21 cellular contexts compared by ENCODE assay signal in genomic region chr17:40696651-40697072, GRCh38. TPM values are rescaled to one million over a fixed set of nuclear protein-coding genes. Genes with fewer than 3 reads are reported as not detected.
DNase-seq lines count a peak whose midpoint lies in the region; ATAC-seq, FAIRE-seq and TF ChIP-seq lines count a peak whose summit lies in the region.
"Had no signal": no experiment of that assay in that cellular context is flagged by ENCODE, and none has a peak within 500 bp of the region (broad histone marks: within the 10 kb centered on the region; RNA-seq: fewer than 3 reads in every experiment).

No MANE protein-coding gene starts in this region.

- dilution Hi-C loops in keratinocyte (cut with MboI; ENCODE audit: extremely low pct_ligation_motif_present, low sequenced_read_pairs): no loop called here

- no peak overlapping the region for H3K9ac ChIP-seq in keratinocyte (ENCODE audit: control insufficient read depth, extremely low read depth, insufficient read depth, low read length)

- H3K36me3 ChIP-seq in keratinocyte (ENCODE audit: control insufficient read depth in 2 of 2, extremely low read depth in 1 of 2, insufficient read depth in 2 of 2, low read length in 2 of 2) (no peaks in the 10 kb centered on the region), adrenal gland (replicated peaks in 1 of 2) (no peaks in the 10 kb centered on the region)
- H3K36me3 ChIP-seq: spleen had no signal

- H3K9me3 ChIP-seq in A549 (no peaks in the 10 kb centered on the region), keratinocyte (ENCODE audit: control insufficient read depth, low read depth, low read length) (no peaks in the 10 kb centered on the region), adrenal gland (replicated peaks in 1 of 3) (no peaks in the 10 kb centered on the region)
- H3K9me3 ChIP-seq: spleen had no signal

- peaks cover 24% of the 10 kb centered on the region for H3K4me1 ChIP-seq in A549
- peaks cover 11% of the 10 kb centered on the region for H3K4me1 ChIP-seq in keratinocyte (ENCODE audit: control insufficient read depth, extremely low read depth, insufficient read depth, low read length)
- no peaks in the 10 kb centered on the region for H3K4me1 ChIP-seq in adrenal gland (replicated peaks in 1 of 2)
- H3K4me1 ChIP-seq: spleen had no signal

- H3K27me3 ChIP-seq in keratinocyte (ENCODE audit: control insufficient read depth, extremely low read depth, insufficient read depth, low read length): no peaks in the 10 kb centered on the region
- peaks cover 10% of the 10 kb centered on the region for H3K27me3 ChIP-seq in adrenal gland

- 53% methylated on average over 3 of the region's 3 CpGs for WGBS in A549 (ENCODE audit: missing lambda C conversion rate)
- 62 to 70% (median 66%) methylated on average over 3 of the region's 3 CpGs for WGBS in adrenal gland, 4 donors

- POLR2A ChIA-PET in A549 (lab: Yijun Ruan, JAX): no interaction called here

- no peak for TF ChIP-seq EP300 in A549 (IDR thresholded peaks at IDR 0.05)

- TF ChIP-seq RAD21 in A549 (conservative IDR thresholded peaks at IDR 0.05 in 1 of 2, IDR thresholded peaks at IDR 0.05 in 1 of 2): no peak

- H2AFZ ChIP-seq in keratinocyte (ENCODE audit: control insufficient read depth, low read length): no peak overlapping the region

- TF ChIP-seq POLR2A in A549 (IDR thresholded peaks at IDR 0.05; ENCODE audit: low read length): no peak
- TF ChIP-seq POLR2A in adrenal gland (IDR thresholded peaks at IDR 0.05): no peak

- no peaks in the 10 kb centered on the region for H3K9me1 ChIP-seq in keratinocyte (ENCODE audit: control insufficient read depth, extremely low read depth, insufficient read depth, low read length)

- peak overlapping the region; percentile 54 for H3K4me2 ChIP-seq in A549
- H3K4me2 ChIP-seq in keratinocyte (ENCODE audit: control insufficient read depth, extremely low read depth, insufficient read depth, low read depth, low read length): peak overlapping the region; percentile 61

- CTCF ChIA-PET in A549 (lab: Yijun Ruan, JAX): interaction anchor here (1.6 to 2.8 kb wide), 3 partner anchors 12 to 81 kb away, joined by 6 to 11 read pairs (median 8); no protein-coding TSS in a partner anchor

- H3K79me2 ChIP-seq in keratinocyte (ENCODE audit: control insufficient read depth, insufficient read depth, low read length): no peaks in the 10 kb centered on the region

- TF ChIP-seq CTCF in A549 (IDR thresholded peaks at IDR 0.05): no peak
- TF ChIP-seq CTCF in keratinocyte (optimal IDR thresholded peaks at IDR 0.05 in 1 of 3, IDR thresholded peaks at IDR 0.05 in 1 of 3, conservative IDR thresholded peaks at IDR 0.05 in 1 of 3; ENCODE audit: extremely low read depth in 1 of 3, insufficient read depth in 2 of 3, low read length in 3 of 3): no peak
- TF ChIP-seq CTCF in adrenal gland (IDR thresholded peaks at IDR 0.05): no peak

- H3K27ac ChIP-seq in A549: peak overlapping the region; percentile 40 to 53; a peak in 5 of 6 replicates
- H3K27ac ChIP-seq in keratinocyte (ENCODE audit: control insufficient read depth, insufficient read depth, low read length): no peak overlapping the region
- H3K27ac ChIP-seq in adrenal gland: no peak overlapping the region
- H3K27ac ChIP-seq: dorsolateral prefrontal cortex, spleen had no signal

- peak; percentile 43 for FAIRE-seq in A549 (lab: Jason Lieb, UNC)
- peak; percentile 9 for FAIRE-seq in keratinocyte (lab: Jason Lieb, UNC)
- FAIRE-seq: H54 had no signal

- DNase-seq in A549 (ENCODE audit: low read depth in 1 of 2, low spot score in 1 of 2) (peak in 1 of 2 experiments; percentile 13), RPMI7951 (ENCODE audit: low read depth) (peak; percentile 73), keratinocyte (ENCODE audit: low read depth, low spot score) (no peak), globus pallidus (ENCODE audit: low spot score) (no peak), NOMO-1 (lab: John Stamatoyannopoulos, UW; ENCODE audit: unreplicated experiment in 2 of 2) (no peak), adrenal gland (no peak)
- DNase-seq: activated CD4-positive, alpha-beta memory T cell treated with anti-CD3 and anti-CD28 coated beads, Interleukin-2, amount 10 ng/mL, durations not matched to agents 7 days and 5 days; activated T-cell treated with anti-CD3 and anti-CD28 coated beads, Interleukin-2, amount 50 U/mL, for 48 hours; dorsolateral prefrontal cortex; GDM1; hypothalamus; NCI-H187; posterior cingulate gyrus; spleen; stimulated activated naive B cell treated with anti-CD40 and anti-IgM and Interleukin-4, amounts not matched to agents 10 μg/mL and 1 μg/mL and 100 μg/mL, for 72 hours had no signal

- intact Hi-C loops in adrenal gland (cut with DNase I): no loop called here

- no peaks in the 10 kb centered on the region for H4K20me1 ChIP-seq in keratinocyte (ENCODE audit: control insufficient read depth, extremely low read depth, insufficient read depth, low read length)

- no peak overlapping the region for H3K4me3 ChIP-seq in A549
- H3K4me3 ChIP-seq in keratinocyte (ENCODE audit: control insufficient read depth in 2 of 3, extremely low read depth in 1 of 3, insufficient read depth in 2 of 3, low read depth in 1 of 3, low read length in 3 of 3): no peak overlapping the region
- no peak overlapping the region for H3K4me3 ChIP-seq in adrenal gland
- H3K4me3 ChIP-seq: dorsolateral prefrontal cortex, spleen had no signal

- no peak for ATAC-seq in A549
- ATAC-seq: stimulated activated naive B cell treated with anti-CD40 and anti-IgM and Interleukin-4, amounts not matched to agents 10 μg/mL and 1 μg/mL and 100 μg/mL, for 72 hours had no signal

RNA-seq across cellular contexts. Expression of gene KRT24, which starts 6.9 kb away (rescaled TPM):
- polyA plus RNA-seq in A549 (2011; rRNA removed): not detected in 2 replicates
- polyA plus RNA-seq in A549 (2012; cell fraction: cytosol; rRNA removed): not detected in 2 replicates
- polyA plus RNA-seq in A549 (2012; cell fraction: nucleus; rRNA removed): not detected in 2 replicates
- not detected in 3 replicates for polyA plus RNA-seq in A549 (2017; fragmentation: RNase III; extraction: RNeasy Plus Mini Kit Qiagen cat#74134 plus additional on column Dnase treatment)
- not detected in 2 replicates for polyA minus RNA-seq in A549 (2011; rRNA and poly(A)+ RNA removed)
- total RNA-seq in RPMI7951 (2014; rRNA removed; shearing (Covaris generic)): not detected in 2 replicates
- 1.0 to 1.8 TPM (median 1.3 TPM) in 3 replicates for polyA plus RNA-seq in keratinocyte
- polyA plus RNA-seq in keratinocyte (2011; ENCODE audit: low read depth): 13.5 TPM
- polyA plus RNA-seq in keratinocyte (2011; cell fraction: cytosol; rRNA removed): 1.3 and 1.7 TPM in 2 replicates
- polyA plus RNA-seq in keratinocyte (2011; cell fraction: nucleus; rRNA removed): 1.4 and 1.7 TPM in 2 replicates
- 2.0 and 7.7 TPM in 2 replicates for polyA plus RNA-seq in keratinocyte (2012; ENCODE audit: low replicate concordance)
- polyA minus RNA-seq in keratinocyte: 0.26 to 0.49 TPM in 2 of 3 replicates, not detected in the other
- polyA minus RNA-seq in keratinocyte (2011; cell fraction: cytosol; rRNA and poly(A)+ RNA removed): not detected
- polyA minus RNA-seq in keratinocyte (2011; cell fraction: nucleus; rRNA and poly(A)+ RNA removed): 0.42 and 0.93 TPM in 2 replicates
- total RNA-seq in adrenal gland: not detected
- polyA plus RNA-seq in adrenal gland: under 1 TPM in 2 of 3 donors, not detected in 1; 0.10 to 0.24 TPM
- total RNA-seq: activated CD4-positive, alpha-beta memory T cell treated with anti-CD3 and anti-CD28 coated beads, Interleukin-2, amount 10 ng/mL, durations not matched to agents 7 days and 5 days; dorsolateral prefrontal cortex; HT1080; myocyte; NCI-H460; OCI-LY7; spleen had no signal

RNA-seq across cellular contexts. Expression of gene KRT222, which starts 31.7 kb away (rescaled TPM):
- polyA plus RNA-seq in A549 (2011; rRNA removed) (1.3 and 1.8 TPM in 2 replicates), A549 (2017; fragmentation: RNase III; extraction: RNeasy Plus Mini Kit Qiagen cat#74134 plus additional on column Dnase treatment) (0.97 to 1.8 TPM (median 1.8 TPM) in 3 replicates), keratinocyte (0.45 to 0.76 TPM (median 0.49 TPM) in 3 replicates), adrenal gland (1 to 10 TPM; 2.8 to 9.3 (median 5.9) TPM)
- polyA plus RNA-seq in A549 (2012; cell fraction: cytosol; rRNA removed): 0.29 and 0.38 TPM in 2 replicates
- polyA plus RNA-seq in A549 (2012; cell fraction: nucleus; rRNA removed): 0.05 TPM in 1 of 2 replicates, not detected in the other
- polyA minus RNA-seq in A549 (2011; rRNA and poly(A)+ RNA removed): 0.83 TPM in 1 of 2 replicates, not detected in the other
- not detected in 2 replicates for total RNA-seq in RPMI7951 (2014; rRNA removed; shearing (Covaris generic))
- polyA plus RNA-seq in keratinocyte (2011; ENCODE audit: low read depth): 0.64 TPM
- polyA plus RNA-seq in keratinocyte (2011; cell fraction: cytosol; rRNA removed): 0.48 and 0.66 TPM in 2 replicates
- 0.47 and 0.63 TPM in 2 replicates for polyA plus RNA-seq in keratinocyte (2011; cell fraction: nucleus; rRNA removed)
- 0.34 TPM in 1 of 2 replicates, not detected in the other for polyA plus RNA-seq in keratinocyte (2012; ENCODE audit: low replicate concordance)
- 0.19 TPM in 1 of 3 replicates, not detected in the others for polyA minus RNA-seq in keratinocyte
- not detected for polyA minus RNA-seq in keratinocyte (2011; cell fraction: cytosol; rRNA and poly(A)+ RNA removed)
- polyA minus RNA-seq in keratinocyte (2011; cell fraction: nucleus; rRNA and poly(A)+ RNA removed): not detected in 2 replicates
- 10 to 100 TPM in 1 of 8 donors, 1 to 10 TPM in 6, under 1 TPM in 1; 0.69 to 10.7 (median 3.3) TPM for total RNA-seq in adrenal gland
- total RNA-seq: activated CD4-positive, alpha-beta memory T cell treated with anti-CD3 and anti-CD28 coated beads, Interleukin-2, amount 10 ng/mL, durations not matched to agents 7 days and 5 days; HT1080; myocyte; NCI-H460; OCI-LY7 had no signal

RNA-seq across cellular contexts. Expression of gene SMARCE1, which starts 49.0 kb away (rescaled TPM):
- polyA plus RNA-seq in A549 (2011; rRNA removed): 87.9 and 111 TPM in 2 replicates
- polyA plus RNA-seq in A549 (2012; cell fraction: cytosol; rRNA removed): 33.9 and 40.3 TPM in 2 replicates
- 12.6 and 21.5 TPM in 2 replicates for polyA plus RNA-seq in A549 (2012; cell fraction: nucleus; rRNA removed)
- polyA plus RNA-seq in A549 (2017; fragmentation: RNase III; extraction: RNeasy Plus Mini Kit Qiagen cat#74134 plus additional on column Dnase treatment): 109 to 116 TPM (median 114 TPM) in 3 replicates
- 50.9 and 67.7 TPM in 2 replicates for polyA minus RNA-seq in A549 (2011; rRNA and poly(A)+ RNA removed)
- 64.8 and 90.4 TPM in 2 replicates for total RNA-seq in RPMI7951 (2014; rRNA removed; shearing (Covaris generic))
- 38.9 to 60.6 TPM (median 58.4 TPM) in 3 replicates for polyA plus RNA-seq in keratinocyte
- 131 TPM for polyA plus RNA-seq in keratinocyte (2011; ENCODE audit: low read depth)
- polyA plus RNA-seq in keratinocyte (2011; cell fraction: cytosol; rRNA removed): 44.4 and 57.0 TPM in 2 replicates
- 32.3 and 40.1 TPM in 2 replicates for polyA plus RNA-seq in keratinocyte (2011; cell fraction: nucleus; rRNA removed)
- 42.3 and 91.8 TPM in 2 replicates for polyA plus RNA-seq in keratinocyte (2012; ENCODE audit: low replicate concordance)
- 16.5 to 41.6 TPM (median 25.3 TPM) in 3 replicates for polyA minus RNA-seq in keratinocyte
- polyA minus RNA-seq in keratinocyte (2011; cell fraction: cytosol; rRNA and poly(A)+ RNA removed): 12.7 TPM
- 9.3 and 20.3 TPM in 2 replicates for polyA minus RNA-seq in keratinocyte (2011; cell fraction: nucleus; rRNA and poly(A)+ RNA removed)
- 10 to 100 TPM; 55.5 to 91.6 (median 71.2) TPM for total RNA-seq in adrenal gland
- polyA plus RNA-seq in adrenal gland: 100 to 1,000 TPM in 1 of 3 donors, 10 to 100 TPM in 2; 60.9 to 128 (median 93.4) TPM

RNA-seq across cellular contexts. Expression of gene KRT25, which starts 58.5 kb away (rescaled TPM):
- polyA plus RNA-seq in A549 (2011; rRNA removed): not detected in 2 replicates
- not detected in 2 replicates for polyA plus RNA-seq in A549 (2012; cell fraction: cytosol; rRNA removed)
- polyA plus RNA-seq in A549 (2012; cell fraction: nucleus; rRNA removed): not detected in 2 replicates
- not detected in 3 replicates for polyA plus RNA-seq in A549 (2017; fragmentation: RNase III; extraction: RNeasy Plus Mini Kit Qiagen cat#74134 plus additional on column Dnase treatment)
- polyA minus RNA-seq in A549 (2011; rRNA and poly(A)+ RNA removed): not detected in 2 replicates
- total RNA-seq in RPMI7951 (2014; rRNA removed; shearing (Covaris generic)): not detected in 2 replicates
- not detected in 3 replicates for polyA plus RNA-seq in keratinocyte
- polyA plus RNA-seq in keratinocyte (2011; ENCODE audit: low read depth): not detected
- polyA plus RNA-seq in keratinocyte (2011; cell fraction: cytosol; rRNA removed): not detected in 2 replicates
- polyA plus RNA-seq in keratinocyte (2011; cell fraction: nucleus; rRNA removed): not detected in 2 replicates
- not detected in 2 replicates for polyA plus RNA-seq in keratinocyte (2012; ENCODE audit: low replicate concordance)
- not detected in 3 replicates for polyA minus RNA-seq in keratinocyte
- not detected for polyA minus RNA-seq in keratinocyte (2011; cell fraction: cytosol; rRNA and poly(A)+ RNA removed)
- not detected in 2 replicates for polyA minus RNA-seq in keratinocyte (2011; cell fraction: nucleus; rRNA and poly(A)+ RNA removed)
- not detected for total RNA-seq in adrenal gland
- polyA plus RNA-seq in adrenal gland: not detected
- total RNA-seq: activated CD4-positive, alpha-beta memory T cell treated with anti-CD3 and anti-CD28 coated beads, Interleukin-2, amount 10 ng/mL, durations not matched to agents 7 days and 5 days; dorsolateral prefrontal cortex; HT1080; myocyte; NCI-H460; OCI-LY7; spleen; urinary bladder had no signal
- polyA plus RNA-seq: spleen, urinary bladder had no signal

Comparison
In these comparisons a context has a peak if more than half of its experiments do, and no peak if none do; other contexts are left out.
1. H3K27ac ChIP-seq: peak in A549 (2 of 2); none in keratinocyte (single experiment) and adrenal gland (0 of 5).